In the genomic region with DNA sequence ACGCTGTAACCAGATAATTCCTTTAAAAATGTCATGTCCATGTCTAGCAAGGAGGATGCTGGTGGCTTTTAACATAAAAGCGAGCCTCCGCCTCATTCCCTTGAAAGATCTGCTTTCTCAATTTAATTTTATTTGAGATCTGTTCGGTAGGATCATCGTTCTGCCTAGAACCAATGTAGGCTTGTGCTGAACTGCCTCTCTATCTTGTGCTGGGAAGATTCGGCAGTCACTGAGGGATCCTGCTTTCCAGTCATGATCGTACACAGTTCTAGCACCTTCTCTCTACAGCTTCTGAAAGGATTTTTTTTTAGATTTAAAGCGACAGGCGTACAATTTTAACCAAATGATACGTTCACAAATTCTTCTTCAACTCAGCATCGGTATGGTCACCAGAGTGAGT, we compare ENCODE assay signal across 10 cellular contexts. TPM values are rescaled to one million over a fixed set of nuclear protein-coding genes. Genes with fewer than 3 reads are reported as not detected.
DNase-seq lines count a peak whose midpoint lies in the region; ATAC-seq, FAIRE-seq and TF ChIP-seq lines count a peak whose summit lies in the region.
"Had no signal": no experiment of that assay in that cellular context is flagged by ENCODE, and none has a peak within 500 bp of the region (broad histone marks: within the 10 kb centered on the region; RNA-seq: fewer than 3 reads in every experiment).

No MANE protein-coding gene starts in this region.

- H3K27ac Mint-ChIP-seq in activated naive CD8-positive, alpha-beta T cell treated with anti-CD3 and anti-CD28 coated beads, Interleukin-2, amount 50 U/mL, for 24 hours: no peak overlapping the region
- H3K27ac Mint-ChIP-seq in stimulated activated naive B cell treated with anti-CD40 and anti-IgM and Interleukin-4, amounts not matched to agents 10 μg/mL and 1 μg/mL and 100 μg/mL, for 72 hours: no peak overlapping the region

- H3K4me3 ChIP-seq in right cardiac atrium (ENCODE audit: low read length) (peak overlapping the region; percentile 31), skeletal muscle cell (ENCODE audit: low read depth, low read length) (peak overlapping the region; percentile 41)

- peak; percentile 6 for FAIRE-seq in H54 (lab: Jason Lieb, UNC)

- peaks cover 3% of the 10 kb centered on the region for H3K36me3 Mint-ChIP-seq in activated naive CD8-positive, alpha-beta T cell treated with anti-CD3 and anti-CD28 coated beads, Interleukin-2, amount 50 U/mL, for 24 hours (ENCODE audit: low read depth)
- H3K36me3 Mint-ChIP-seq in stimulated activated naive B cell treated with anti-CD40 and anti-IgM and Interleukin-4, amounts not matched to agents 10 μg/mL and 1 μg/mL and 100 μg/mL, for 72 hours: peaks cover 19 to 28% of the 10 kb centered on the region in 2 donors

- H3K27ac ChIP-seq in right cardiac atrium (ENCODE audit: low read length): peak overlapping the region; percentile 98

- no peaks in the 10 kb centered on the region for H3K9me3 ChIP-seq in right cardiac atrium (ENCODE audit: control insufficient read depth, low read length)

- WGBS in right cardiac atrium: 27% methylated on average over 11 of the region's 11 CpGs

- H3K4me3 Mint-ChIP-seq in activated naive CD8-positive, alpha-beta T cell treated with anti-CD3 and anti-CD28 coated beads, Interleukin-2, amount 50 U/mL, for 24 hours: no peak overlapping the region
- no peak overlapping the region for H3K4me3 Mint-ChIP-seq in stimulated activated naive B cell treated with anti-CD40 and anti-IgM and Interleukin-4, amounts not matched to agents 10 μg/mL and 1 μg/mL and 100 μg/mL, for 72 hours
- H3K4me3 Mint-ChIP-seq: central memory CD8-positive, alpha-beta T cell had no signal

- peaks cover 2% of the 10 kb centered on the region for H3K4me1 ChIP-seq in right cardiac atrium (ENCODE audit: control insufficient read depth, insufficient read depth, low read length)

- ATAC-seq in right cardiac atrium: peak; percentile 56 to 70
- ATAC-seq in activated naive CD8-positive, alpha-beta T cell treated with anti-CD3 and anti-CD28 coated beads, Interleukin-2, amount 50 U/mL, for 24 hours: no peak
- ATAC-seq in stimulated activated naive B cell treated with anti-CD40 and anti-IgM and Interleukin-4, amounts not matched to agents 10 μg/mL and 1 μg/mL and 100 μg/mL, for 72 hours (replicated peaks): no peak
- ATAC-seq in GM18907 (IDR thresholded peaks at IDR 0.05; ENCODE audit: unreplicated experiment): no peak

- TF ChIP-seq POLR2A in H54 (IDR thresholded peaks at IDR 0.05; ENCODE audit: low read depth, low read length): no peak

- no peaks in the 10 kb centered on the region for H3K9me3 Mint-ChIP-seq in activated naive CD8-positive, alpha-beta T cell treated with anti-CD3 and anti-CD28 coated beads, Interleukin-2, amount 50 U/mL, for 24 hours
- no peaks in the 10 kb centered on the region for H3K9me3 Mint-ChIP-seq in stimulated activated naive B cell treated with anti-CD40 and anti-IgM and Interleukin-4, amounts not matched to agents 10 μg/mL and 1 μg/mL and 100 μg/mL, for 72 hours
- H3K9me3 Mint-ChIP-seq: central memory CD8-positive, alpha-beta T cell had no signal

- DNase-seq in H54 (ENCODE audit: insufficient read length, low spot score): no peak
- peak in 40 of 58 donors; percentile 1 to 73 (median 25) for DNase-seq in anterior cingulate cortex (lab: John Stamatoyannopoulos, UW)
- DNase-seq in right cardiac atrium: no peak
- no peak for DNase-seq in skeletal muscle cell (ENCODE audit: low read depth)
- DNase-seq in activated naive CD8-positive, alpha-beta T cell treated with anti-CD3 and anti-CD28 coated beads, Interleukin-2, amount 50 U/mL, for 24 hours: no peak
- DNase-seq in NCI-H1105 (lab: John Stamatoyannopoulos, UW): no peak
- DNase-seq in stimulated activated naive B cell treated with anti-CD40 and anti-IgM and Interleukin-4, amounts not matched to agents 10 μg/mL and 1 μg/mL and 100 μg/mL, for 72 hours: no peak
- DNase-seq: NCI-H187 had no signal

- no peaks in the 10 kb centered on the region for H3K27me3 Mint-ChIP-seq in activated naive CD8-positive, alpha-beta T cell treated with anti-CD3 and anti-CD28 coated beads, Interleukin-2, amount 50 U/mL, for 24 hours
- H3K27me3 Mint-ChIP-seq in stimulated activated naive B cell treated with anti-CD40 and anti-IgM and Interleukin-4, amounts not matched to agents 10 μg/mL and 1 μg/mL and 100 μg/mL, for 72 hours: no peaks in the 10 kb centered on the region
- H3K27me3 Mint-ChIP-seq: central memory CD8-positive, alpha-beta T cell had no signal

- intact Hi-C loops in right cardiac atrium (cut with DNase I): loop anchor here in 2 of 4 donors (5.0 kb wide), 1 partner anchor 182 kb away; a partner anchor contains a TSS

- no peaks in the 10 kb centered on the region for H3K27me3 ChIP-seq in right cardiac atrium (ENCODE audit: control insufficient read depth, insufficient read depth)

- H3K4me1 Mint-ChIP-seq in activated naive CD8-positive, alpha-beta T cell treated with anti-CD3 and anti-CD28 coated beads, Interleukin-2, amount 50 U/mL, for 24 hours: peaks cover 11% of the 10 kb centered on the region
- peaks cover 13 to 18% of the 10 kb centered on the region in 2 donors for H3K4me1 Mint-ChIP-seq in stimulated activated naive B cell treated with anti-CD40 and anti-IgM and Interleukin-4, amounts not matched to agents 10 μg/mL and 1 μg/mL and 100 μg/mL, for 72 hours

RNA-seq across cellular contexts. Expression of a gene that starts 54.3 kb away (rescaled TPM):
- 100 to 1,000 TPM; 370 to 507 (median 411) TPM for total RNA-seq in right cardiac atrium
- 477 TPM for polyA plus RNA-seq in right cardiac atrium

Comparison
In these comparisons a context has a peak if more than half of its experiments do, and no peak if none do; other contexts are left out.
1. DNase-seq: peak in anterior cingulate cortex (40 of 58); none in H54 (single experiment), right cardiac atrium (0 of 3), skeletal muscle cell (single experiment), activated naive CD8-positive, alpha-beta T cell treated with anti-CD3 and anti-CD28 coated beads, Interleukin-2, amount 50 U/mL, for 24 hours (single experiment), NCI-H1105 (single experiment) and stimulated activated naive B cell treated with anti-CD40 and anti-IgM and Interleukin-4, amounts not matched to agents 10 μg/mL and 1 μg/mL and 100 μg/mL, for 72 hours (single experiment).
2. ATAC-seq: peak in right cardiac atrium (2 of 2); none in activated naive CD8-positive, alpha-beta T cell treated with anti-CD3 and anti-CD28 coated beads, Interleukin-2, amount 50 U/mL, for 24 hours (single experiment), stimulated activated naive B cell treated with anti-CD40 and anti-IgM and Interleukin-4, amounts not matched to agents 10 μg/mL and 1 μg/mL and 100 μg/mL, for 72 hours (0 of 2) and GM18907 (single experiment).